Comparison of ENCODE assay signal across 17 cellular contexts in the genomic region with DNA sequence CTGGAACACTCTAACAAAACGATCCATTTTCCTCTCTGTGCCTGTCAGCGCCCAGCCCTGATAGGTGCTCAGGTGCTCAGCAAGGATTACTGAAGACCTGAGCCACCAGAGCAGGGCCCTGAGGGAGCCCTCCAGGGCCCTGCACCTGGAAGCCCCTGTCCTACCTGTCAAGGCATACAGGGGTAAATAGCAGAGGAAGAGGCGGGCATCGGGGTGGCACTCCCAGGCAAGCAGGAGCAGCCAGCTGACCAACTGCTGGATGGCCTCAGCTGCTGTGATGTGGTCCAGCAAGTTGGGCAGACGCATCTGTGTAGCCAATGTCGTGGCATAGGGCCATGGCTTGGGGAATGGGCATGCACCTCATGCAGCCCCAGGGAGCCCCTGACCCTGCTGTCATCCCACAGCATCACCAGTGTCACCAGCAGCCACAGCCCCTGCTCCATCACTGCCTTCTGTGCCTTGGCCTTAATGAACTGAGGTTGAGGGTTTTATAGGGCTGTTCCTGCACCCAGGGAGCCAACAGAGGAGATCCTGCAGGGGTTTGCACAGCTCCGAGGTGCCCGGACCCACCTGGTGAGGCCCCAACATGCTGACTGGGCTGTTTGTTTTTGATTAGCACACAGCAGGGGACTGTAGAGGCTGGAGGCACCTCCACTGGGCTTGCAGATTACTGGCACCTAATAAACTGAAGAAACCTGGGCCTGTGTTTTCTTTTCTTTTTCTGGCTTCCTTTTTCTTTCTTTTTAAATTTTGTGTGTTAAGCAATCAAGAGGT. TPM values are rescaled to one million over a fixed set of nuclear protein-coding genes. Genes with fewer than 3 reads are reported as not detected.
DNase-seq lines count a peak whose midpoint lies in the region; ATAC-seq and TF ChIP-seq lines count a peak whose summit lies in the region.
"Had no signal": no experiment of that assay in that cellular context is flagged by ENCODE, and none has a peak within 500 bp of the region (broad histone marks: within the 10 kb centered on the region; RNA-seq: fewer than 3 reads in every experiment).

No MANE protein-coding gene starts in this region.

- H3K27ac ChIP-seq in HEK293 (ENCODE audit: extremely low read depth, low read depth, low read length), result peak overlapping the region; percentile 52
- H3K27ac ChIP-seq in neuronal stem cell (replicated peaks; ENCODE audit: low read length), result no peak overlapping the region
- H3K27ac ChIP-seq in psoas muscle, result no peak overlapping the region
- H3K27ac ChIP-seq: HL-60, ovary, tibial artery had no signal

- H4K91ac ChIP-seq in neuronal stem cell (ENCODE audit: low read depth, low read length, poor library complexity), result no peak overlapping the region

- H3K9ac ChIP-seq in neuronal stem cell (ENCODE audit: low read depth, low read length, poor library complexity), result no peak overlapping the region

- H3K9me3 Mint-ChIP-seq in brain, result peaks cover 0 to 3% (median 0%) of the 10 kb centered on the region in 5 experiments

- H2BK5ac ChIP-seq in neuronal stem cell (ENCODE audit: low read length), result no peak overlapping the region

- no peak overlapping the region for H2BK120ac ChIP-seq in neuronal stem cell (ENCODE audit: low read depth, low read length)

- intact Hi-C loops in psoas muscle (cut with DNase I), result no loop called here

- no peak overlapping the region for H3K4me3 ChIP-seq in HEK293 (ENCODE audit: low read depth, low read length)
- H3K4me3 ChIP-seq in neuronal stem cell (ENCODE audit: low read length in 2 of 2), result no peak overlapping the region
- no peak overlapping the region for H3K4me3 ChIP-seq in psoas muscle
- H3K4me3 ChIP-seq: mucosa of descending colon, ovary, tibial artery had no signal

- no peak overlapping the region for H3K4ac ChIP-seq in neuronal stem cell (ENCODE audit: low read length)

- no peak overlapping the region for H3K4me2 ChIP-seq in neuronal stem cell (ENCODE audit: insufficient read depth, low read length, poor library complexity, severe bottlenecking)

- no peak overlapping the region for H3K18ac ChIP-seq in neuronal stem cell (ENCODE audit: low read length)

- peak; percentile 35 for DNase-seq in DMS79 treated with DMSO at 0.1 percent for 48 hours (lab: John Stamatoyannopoulos, UW)
- no peak for DNase-seq in DMS79 (lab: John Stamatoyannopoulos, UW)
- no peak for DNase-seq in neuronal stem cell (ENCODE audit: low spot score)
- no peak for DNase-seq in stimulated activated CD4-positive, alpha-beta T cell treated with anti-CD3 and anti-CD28 coated beads, Interleukin-12 subunit alpha, Interleukin-12 subunit beta, amount 100 ng/mL, for 4 hours
- no peak for DNase-seq in H4 (ENCODE audit: low spot score)
- DNase-seq in psoas muscle, result no peak
- DNase-seq: 8988T; activated T-cell treated with anti-CD3 and anti-CD28 coated beads, Interleukin-2, amount 50 U/mL, for 48 hours; DND-41; KG1; left cardiac atrium; tibial artery had no signal

- H3K27ac Mint-ChIP-seq in brain, result peak overlapping the region; percentile 77 to 96 (median 94)

- no CpG with 5 or more reads among the region's 8 CpGs for whole genome bisulfite sequencing in neuronal stem cell (ENCODE audit: extremely low coverage in 2 of 2, insufficient read length in 2 of 2, insufficient replicate concordance in 1 of 2), 2 donors
- 75 to 85% (median 80%) methylated on average over 8 of the region's 8 CpGs for WGBS in psoas muscle, 3 donors

- no peak overlapping the region for H2BK12ac ChIP-seq in neuronal stem cell (ENCODE audit: low read length)

- CTCF ChIA-PET in HEK293 (lab: Yijun Ruan, JAX), result interaction anchor here (1.7 kb wide), 1 partner anchor 11 kb away, joined by 5 read pairs; no protein-coding TSS in a partner anchor

- no peak overlapping the region for H2BK15ac ChIP-seq in neuronal stem cell (ENCODE audit: low read length)

- no peak overlapping the region for H4K8ac ChIP-seq in neuronal stem cell (ENCODE audit: low read depth, low read length)

- no peak for ATAC-seq in psoas muscle
- ATAC-seq: left cardiac atrium, mucosa of descending colon had no signal

- H3K4me1 ChIP-seq in HEK293 (ENCODE audit: control insufficient read depth, insufficient read depth, low read length) (peaks cover 13% of the 10 kb centered on the region), neuronal stem cell (ENCODE audit: control insufficient read depth in 2 of 2, insufficient read depth in 1 of 2, low read depth in 1 of 2, low read length in 2 of 2) (peaks cover 22 to 27% of the 10 kb centered on the region in 2 donors), psoas muscle (no peaks in the 10 kb centered on the region)
- H3K4me1 ChIP-seq: tibial artery had no signal

- H3K36me3 Mint-ChIP-seq in brain, result peaks cover 15% of the 10 kb centered on the region

- no peak overlapping the region for H3K14ac ChIP-seq in neuronal stem cell (ENCODE audit: low read length)

- TF ChIP-seq CTCF in HEK293 (tag by site-specific recombination; IDR thresholded peaks at IDR 0.05) (no peak), brain (conservative IDR thresholded peaks at IDR 0.05) (no peak), psoas muscle (IDR thresholded peaks at IDR 0.05) (no peak)

- H3K4me3 Mint-ChIP-seq in brain, result peak overlapping the region in 4 of 5 experiments; percentile 0 to 66 (median 52)

- H3K27me3 Mint-ChIP-seq in brain, result no peaks in the 10 kb centered on the region

- no peaks in the 10 kb centered on the region for H3K27me3 ChIP-seq in neuronal stem cell (ENCODE audit: control insufficient read depth in 3 of 3, insufficient read depth in 3 of 3, low read depth in 1 of 3, low read length in 3 of 3)
- H3K27me3 ChIP-seq in psoas muscle (ENCODE audit: insufficient read depth in 3 of 3, low read length in 2 of 3), result no peaks in the 10 kb centered on the region
- H3K27me3 ChIP-seq: ovary, tibial artery had no signal

- peaks cover 51% of the 10 kb centered on the region for H3K4me1 Mint-ChIP-seq in brain

- H3K9me3 ChIP-seq in HEK293 (ENCODE audit: control insufficient read depth, insufficient read depth, low read depth, low read length), result no peaks in the 10 kb centered on the region
- no peaks in the 10 kb centered on the region for H3K9me3 ChIP-seq in neuronal stem cell (replicated peaks in 1 of 2; ENCODE audit: control insufficient read depth in 2 of 2, insufficient read depth in 1 of 2, low read depth in 1 of 2, low read length in 2 of 2)
- no peaks in the 10 kb centered on the region for H3K9me3 ChIP-seq in psoas muscle
- H3K9me3 ChIP-seq: mucosa of descending colon, ovary, tibial artery had no signal

- no peaks in the 10 kb centered on the region for H3K79me1 ChIP-seq in neuronal stem cell (ENCODE audit: low read depth, low read length)

- H3K23ac ChIP-seq in neuronal stem cell (ENCODE audit: low read depth, low read length, poor library complexity), result peak overlapping the region; percentile 57

- peak overlapping the region; percentile 31 for H2AK5ac ChIP-seq in neuronal stem cell (ENCODE audit: low read depth, low read length)

- H3K36me3 ChIP-seq in HEK293 (ENCODE audit: control insufficient read depth in 2 of 2, insufficient read depth in 1 of 2, low read length in 2 of 2) (peaks cover 0 to 12% of the 10 kb centered on the region in 2 experiments; a peak in 2 of 3 replicates), neuronal stem cell (replicated peaks in 1 of 2; ENCODE audit: control insufficient read depth in 2 of 2, insufficient read depth in 2 of 2, low read length in 2 of 2) (peaks cover 4 to 17% of the 10 kb centered on the region in 2 donors), psoas muscle (ENCODE audit: insufficient read depth in 1 of 2, low read depth in 1 of 2) (peaks cover 2 to 9% of the 10 kb centered on the region in 2 donors)
- H3K36me3 ChIP-seq: ovary had no signal

- POLR2A ChIA-PET in HEK293 (lab: Yijun Ruan, JAX), result interaction anchor here (5.6 kb wide), 1 partner anchor 8 kb away, joined by 34 read pairs; a partner anchor contains a TSS

- H2AFZ ChIP-seq in neuronal stem cell (ENCODE audit: low read length), result no peak overlapping the region

TF ChIP-seq in HEK293, 187 proteins besides CTCF, POLR2A, EP300 and RAD21 (continues in another document):
- TF ChIP-seq ZNF214 (tag by site-specific recombination; IDR thresholded peaks at IDR 0.05; ENCODE audit: borderline replicate concordance), result no peak

RNA-seq across cellular contexts. Expression of a gene that starts 7.9 kb away (rescaled TPM):
- polyA plus RNA-seq in brain (ENCODE audit: insufficient read depth, low read depth, low replicate concordance) (109 TPM), psoas muscle (10 to 100 TPM; 30.5 to 49.5 (median 46.9) TPM)
- polyA plus RNA-seq in neuronal stem cell (2013, experiment 1 of 2), result 80.4 TPM
- 80.3 TPM for polyA plus RNA-seq in neuronal stem cell (2013, experiment 2 of 2)
- total RNA-seq in H4 (2014; rRNA removed; shearing (Covaris generic)), result 25.3 and 29.6 TPM in 2 replicates
- total RNA-seq in psoas muscle, result 10 to 100 TPM; 55.1 to 65.7 (median 59.6) TPM

RNA-seq across cellular contexts. Expression of a gene that starts 9.2 kb away (rescaled TPM):
- polyA plus RNA-seq in brain (ENCODE audit: insufficient read depth, low read depth, low replicate concordance) (64.8 TPM), psoas muscle (1 to 10 TPM; 4.1 to 8.7 (median 8.5) TPM)
- 29.0 TPM for polyA plus RNA-seq in neuronal stem cell (2013, experiment 1 of 2)
- 25.5 TPM for polyA plus RNA-seq in neuronal stem cell (2013, experiment 2 of 2)
- total RNA-seq in H4 (2014; rRNA removed; shearing (Covaris generic)), result 12.8 and 22.0 TPM in 2 replicates
- 10 to 100 TPM; 11.1 to 17.0 (median 13.7) TPM for total RNA-seq in psoas muscle

RNA-seq across cellular contexts. Expression of a gene that starts 19.1 kb away (rescaled TPM):
- 28.8 TPM for polyA plus RNA-seq in brain (ENCODE audit: insufficient read depth, low read depth, low replicate concordance)
- polyA plus RNA-seq in neuronal stem cell (2013, experiment 1 of 2), result 39.9 TPM
- 41.4 TPM for polyA plus RNA-seq in neuronal stem cell (2013, experiment 2 of 2)
- total RNA-seq in H4 (2014; rRNA removed; shearing (Covaris generic)), result 31.4 and 44.1 TPM in 2 replicates
- 10 to 100 TPM in 1 of 4 donors, 1 to 10 TPM in 3; 7.5 to 10.4 (median 9.1) TPM for total RNA-seq in psoas muscle
- 10 to 100 TPM; 11.0 to 19.9 (median 13.4) TPM for polyA plus RNA-seq in psoas muscle

RNA-seq across cellular contexts. Expression of a gene that starts 22.6 kb away (rescaled TPM):
- polyA plus RNA-seq in brain (ENCODE audit: insufficient read depth, low read depth, low replicate concordance) (165 TPM), psoas muscle (10 to 100 TPM; 60.6 to 98.8 (median 85.7) TPM)
- 57.2 TPM for polyA plus RNA-seq in neuronal stem cell (2013, experiment 1 of 2)
- 56.0 TPM for polyA plus RNA-seq in neuronal stem cell (2013, experiment 2 of 2)
- 80.9 and 87.8 TPM in 2 replicates for total RNA-seq in H4 (2014; rRNA removed; shearing (Covaris generic))
- 100 to 1,000 TPM; 100 to 150 (median 112) TPM for total RNA-seq in psoas muscle

RNA-seq across cellular contexts. Expression of a gene that starts 29.9 kb away (rescaled TPM):
- polyA plus RNA-seq in brain (ENCODE audit: insufficient read depth, low read depth, low replicate concordance), result 130 TPM
- 290 TPM for polyA plus RNA-seq in neuronal stem cell (2013, experiment 1 of 2)
- polyA plus RNA-seq in neuronal stem cell (2013, experiment 2 of 2), result 282 TPM
- total RNA-seq in H4 (2014; rRNA removed; shearing (Covaris generic)), result 314 and 330 TPM in 2 replicates
- total RNA-seq in psoas muscle, result 100 to 1,000 TPM in 3 of 4 donors, 10 to 100 TPM in 1; 82.8 to 259 (median 209) TPM
- polyA plus RNA-seq in psoas muscle, result 100 to 1,000 TPM; 102 to 397 (median 233) TPM
